Comparison of ENCODE assay signal across 27 cellular contexts in the genomic region with DNA sequence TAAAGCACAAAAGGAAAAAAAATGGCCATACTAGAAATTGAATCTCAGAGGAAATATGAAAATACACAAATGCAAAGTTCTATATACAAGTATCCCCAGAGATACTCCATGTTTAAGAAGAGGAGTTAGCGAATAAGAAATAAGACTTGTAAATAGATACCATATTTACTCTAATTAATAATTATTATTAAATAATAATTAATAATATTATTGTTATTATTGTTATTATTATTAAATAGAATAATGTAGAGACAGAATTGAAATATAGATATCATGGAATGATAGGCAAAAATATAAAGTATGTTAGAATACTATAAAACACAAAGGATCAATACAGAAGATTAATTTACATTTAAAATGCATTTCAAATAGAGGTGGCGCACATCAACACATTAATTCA.
"Had no signal": no experiment of that assay in that cellular context is flagged by ENCODE, and none has a peak within 500 bp of the region (broad histone marks: within the 10 kb centered on the region; RNA-seq: fewer than 3 reads in every experiment).

No MANE protein-coding gene starts in this region.

- H3K27ac ChIP-seq: left lung, lower lobe of right lung, neural progenitor cell, neutrophil, skin epidermis, spleen, tibial nerve, uterus had no signal

- H3K4me3 ChIP-seq: left lung, lower lobe of right lung, neural progenitor cell, skin epidermis, spleen, tibial nerve, uterus had no signal

- H3K27ac Mint-ChIP-seq: naive B cell; natural killer cell; nephron progenitor cell; neural progenitor cell; progenitor cell of endocrine pancreas; stimulated activated effector memory CD8-positive, alpha-beta T cell treated with anti-CD3 and anti-CD28 coated beads, Interleukin-12 subunit alpha, Interleukin-12 subunit beta, amount 100 ng/mL, for 72 hours; stimulated activated naive CD8-positive, alpha-beta T cell treated with anti-CD3 and anti-CD28 coated beads, Interleukin-15, amount 100 ng/mL, for 72 hours; type B pancreatic cell had no signal

- H3K36me3 ChIP-seq: left lung, lower lobe of right lung, neural progenitor cell, neutrophil, spleen, tibial nerve, uterus had no signal

- ATAC-seq: left colon; left lung; lower lobe of right lung; natural killer cell; right cardiac atrium; sciatic nerve; stimulated activated effector memory CD8-positive, alpha-beta T cell treated with anti-CD3 and anti-CD28 coated beads, Interleukin-12 subunit alpha, Interleukin-12 subunit beta, amount 100 ng/mL, for 72 hours; stimulated activated naive CD8-positive, alpha-beta T cell treated with anti-CD3 and anti-CD28 coated beads, Interleukin-15, amount 100 ng/mL, for 72 hours had no signal

- H3K4me1 Mint-ChIP-seq: naive B cell; natural killer cell; nephron progenitor cell; stimulated activated effector memory CD8-positive, alpha-beta T cell treated with anti-CD3 and anti-CD28 coated beads, Interleukin-12 subunit alpha, Interleukin-12 subunit beta, amount 100 ng/mL, for 72 hours; stimulated activated naive CD8-positive, alpha-beta T cell treated with anti-CD3 and anti-CD28 coated beads, Interleukin-15, amount 100 ng/mL, for 72 hours had no signal

- H2AFZ ChIP-seq: neural progenitor cell had no signal

- H3K36me3 Mint-ChIP-seq: naive B cell; natural killer cell; neural progenitor cell; stimulated activated effector memory CD8-positive, alpha-beta T cell treated with anti-CD3 and anti-CD28 coated beads, Interleukin-12 subunit alpha, Interleukin-12 subunit beta, amount 100 ng/mL, for 72 hours; type B pancreatic cell had no signal

- H3K9ac ChIP-seq: neural progenitor cell had no signal

- H3K4me1 ChIP-seq: left lung, lower lobe of right lung, neural progenitor cell, spleen, tibial nerve, uterus had no signal

- H3K27me3 ChIP-seq: left lung, neural progenitor cell, neutrophil, spleen, tibial nerve, uterus had no signal

- H3K4me3 Mint-ChIP-seq: naive B cell; natural killer cell; nephron progenitor cell; neural progenitor cell; stimulated activated effector memory CD8-positive, alpha-beta T cell treated with anti-CD3 and anti-CD28 coated beads, Interleukin-12 subunit alpha, Interleukin-12 subunit beta, amount 100 ng/mL, for 72 hours; stimulated activated naive CD8-positive, alpha-beta T cell treated with anti-CD3 and anti-CD28 coated beads, Interleukin-15, amount 100 ng/mL, for 72 hours; type B pancreatic cell had no signal

- H3K4me2 ChIP-seq: neural progenitor cell had no signal

- H3K9me3 ChIP-seq: left lung, lower lobe of right lung, neutrophil, spleen, tibial nerve, uterus had no signal

- DNase-seq: hippocampal formation; left colon; left lung; lower lobe of right lung; mammary epithelial cell; mesenchymal stem cell; naive B cell; natural killer cell; nephron progenitor cell; occipital lobe; retina; right cardiac atrium; spleen; stimulated activated CD4-positive, alpha-beta T cell treated with anti-CD3 and anti-CD28 coated beads, Interleukin-4, amount 100 ng/mL, for 24 hours; stimulated activated naive CD4-positive, alpha-beta T cell treated with Interleukin-2 at 50 U/mL for 16 hours; stimulated activated naive CD8-positive, alpha-beta T cell treated with anti-CD3 and anti-CD28 coated beads, Interleukin-15, amount 100 ng/mL, for 72 hours; substantia nigra; uterus had no signal

- H3K9me3 Mint-ChIP-seq: nephron progenitor cell, neural progenitor cell, type B pancreatic cell had no signal

- FAIRE-seq: keratinocyte had no signal

- H3K27me3 Mint-ChIP-seq: naive B cell; progenitor cell of endocrine pancreas; stimulated activated naive CD8-positive, alpha-beta T cell treated with anti-CD3 and anti-CD28 coated beads, Interleukin-15, amount 100 ng/mL, for 72 hours; type B pancreatic cell had no signal
